25 cellular contexts compared by ENCODE assay signal in genomic region chr6:35980991-35981645, GRCh38. TPM values are rescaled to one million over a fixed set of nuclear protein-coding genes. Genes with fewer than 3 reads are reported as not detected.
"Had no signal": no experiment of that assay in that cellular context is flagged by ENCODE, and none has a peak within 500 bp of the region (broad histone marks: within the 10 kb centered on the region; RNA-seq: fewer than 3 reads in every experiment).

No MANE protein-coding gene starts in this region.

- H3K9me3 ChIP-seq: ovary, prostate gland, right atrium auricular region, tibial nerve, uterus had no signal

- H3K4me3 ChIP-seq: ovary, prostate gland, right atrium auricular region, tibial nerve, uterus had no signal

- H3K27ac ChIP-seq: ovary, prostate gland, right atrium auricular region, tibial nerve, uterus, WERI-Rb-1 had no signal

- ATAC-seq: activated CD8-positive, alpha-beta memory T cell treated with anti-CD3 and anti-CD28 coated beads, Interleukin-2, amount 10 ng/mL, durations not matched to agents 7 days and 5 days; activated CD8-positive, alpha-beta T cell treated with anti-CD3 and anti-CD28 coated beads for 36 hours; activated naive CD8-positive, alpha-beta T cell treated with anti-CD3 and anti-CD28 coated beads, Interleukin-2, amount 50 U/mL, for 24 hours; natural killer cell had no signal

- H3K36me3 ChIP-seq: ovary, prostate gland, right atrium auricular region, tibial nerve, uterus, WERI-Rb-1 had no signal

- DNase-seq: activated CD4-positive, alpha-beta T cell treated with anti-CD3 and anti-CD28 coated beads, Interleukin-2, amount 10 ng/mL, durations not matched to agents 7 days and 5 days; activated CD4-positive, CD25-positive, alpha-beta regulatory T cell treated with anti-CD3 and anti-CD28 coated beads, Interleukin-2, amount 50 U/mL, for 72 hours; activated CD8-positive, alpha-beta memory T cell treated with anti-CD3 and anti-CD28 coated beads, Interleukin-2, amount 10 ng/mL, durations not matched to agents 7 days and 5 days; activated CD8-positive, alpha-beta T cell treated with anti-CD3 and anti-CD28 coated beads for 36 hours; activated gamma-delta T cell; activated naive CD4-positive, alpha-beta T cell treated with anti-CD3 and anti-CD28 coated beads, Interleukin-2, amount 50 U/mL, for 16 hours; activated naive CD8-positive, alpha-beta T cell treated with anti-CD3 and anti-CD28 coated beads, Interleukin-2, amount 50 U/mL, for 24 hours; activated T-cell treated with anti-CD3 and anti-CD28 coated beads for 4 hours; aorta; caudate nucleus; dermis blood vessel endothelial cell; effector CD8-positive, alpha-beta T cell; head of caudate nucleus; hypothalamus; midbrain; natural killer cell; ovary; stimulated activated CD4-positive, alpha-beta T cell treated with anti-CD3 and anti-CD28 coated beads, Interleukin-4, amount 100 ng/mL, for 24 hours; substantia nigra; uterus; WERI-Rb-1 had no signal

- H3K27me3 ChIP-seq: ovary, right atrium auricular region, tibial nerve, uterus had no signal

- H3K4me1 ChIP-seq: prostate gland, right atrium auricular region, tibial nerve, uterus had no signal

RNA-seq across cellular contexts. Expression of gene SLC26A8, which starts 43.3 kb away (rescaled TPM):
- total RNA-seq: activated CD4-positive, alpha-beta T cell treated with anti-CD3 and anti-CD28 coated beads, Interleukin-2, amount 10 ng/mL, durations not matched to agents 7 days and 5 days; activated CD8-positive, alpha-beta memory T cell treated with anti-CD3 and anti-CD28 coated beads, Interleukin-2, amount 10 ng/mL, durations not matched to agents 7 days and 5 days; activated CD8-positive, alpha-beta T cell treated with anti-CD3 and anti-CD28 coated beads for 36 hours; activated T-helper 1 cell treated with anti-CD3 and anti-CD28 coated beads, Interleukin-12 subunit alpha, Interleukin-12 subunit beta, Interleukin-2, Interleukin-4 antibody, amounts not matched to agents 30 ng/mL and 10 ng/mL and 1 ng/mL, durations not matched to agents 14 hours and 24 hours and 36 hours; right atrium auricular region had no signal
